8 cellular contexts compared by ENCODE assay signal in genomic region chr11:117814766-117815261, GRCh38. TPM values are rescaled to one million over a fixed set of nuclear protein-coding genes. Genes with fewer than 3 reads are reported as not detected.
DNase-seq lines count a peak whose midpoint lies in the region; ATAC-seq, FAIRE-seq and TF ChIP-seq lines count a peak whose summit lies in the region.

No MANE protein-coding gene starts in this region.

- no peak for TF ChIP-seq POLR2A in stomach (IDR thresholded peaks at IDR 0.05)

- H2AFZ ChIP-seq in astrocyte (ENCODE audit: low read depth, low read length) = peak overlapping the region; percentile 18

- no peaks in the 10 kb centered on the region for H3K36me3 ChIP-seq in astrocyte (ENCODE audit: insufficient read depth, low read length)
- no peaks in the 10 kb centered on the region for H3K36me3 ChIP-seq in stomach

- H3K4me1 ChIP-seq in astrocyte (ENCODE audit: insufficient read depth, low read length) (peaks cover 23% of the 10 kb centered on the region), stomach (peaks cover 26 to 51% (median 36%) of the 10 kb centered on the region in 4 donors)

- H3K27ac Mint-ChIP-seq in astrocyte (ENCODE audit: unreplicated experiment) (no peak overlapping the region), naive B cell (peak overlapping the region; percentile 99 to 100 (median 100))

- DNase-seq in COLO668 (lab: John Stamatoyannopoulos, UW; ENCODE audit: unreplicated experiment) (peak; percentile 96), GM20000 (ENCODE audit: low spot score) (peak; percentile 62), T-helper 22 cell (ENCODE audit: low read depth) (peak; percentile 72), astrocyte (ENCODE audit: low read depth) (peak; percentile 33), naive B cell (peak; percentile 87), stomach (peak; percentile 81), cerebellar cortex (ENCODE audit: low spot score) (no peak)

- peaks cover 27% of the 10 kb centered on the region for H3K4me1 Mint-ChIP-seq in astrocyte (ENCODE audit: low read depth, unreplicated experiment)
- peaks cover 49 to 68% (median 58%) of the 10 kb centered on the region in 3 donors for H3K4me1 Mint-ChIP-seq in naive B cell

- H3K4me2 ChIP-seq in astrocyte (ENCODE audit: low read length) = no peak overlapping the region

- H3K79me2 ChIP-seq in astrocyte (ENCODE audit: insufficient read depth, low read length) = no peaks in the 10 kb centered on the region

- H3K9me3 Mint-ChIP-seq in astrocyte (ENCODE audit: unreplicated experiment) (no peaks in the 10 kb centered on the region), naive B cell (no peaks in the 10 kb centered on the region)

- H3K27me3 ChIP-seq in astrocyte (ENCODE audit: insufficient read depth, low read length) (no peaks in the 10 kb centered on the region), stomach (peaks cover 0 to 6% (median 0%) of the 10 kb centered on the region in 3 donors)

- H3K36me3 Mint-ChIP-seq in astrocyte (ENCODE audit: low read depth, unreplicated experiment) = no peaks in the 10 kb centered on the region
- no peaks in the 10 kb centered on the region for H3K36me3 Mint-ChIP-seq in naive B cell

- no peak for FAIRE-seq in astrocyte (lab: Jason Lieb, UNC)

- no peak overlapping the region for H3K4me3 Mint-ChIP-seq in astrocyte (ENCODE audit: unreplicated experiment)
- H3K4me3 Mint-ChIP-seq in naive B cell = peak overlapping the region; percentile 79 to 91 (median 88)

- no peaks in the 10 kb centered on the region for H3K9me3 ChIP-seq in astrocyte (ENCODE audit: insufficient read depth, low read depth, low read length)
- no peaks in the 10 kb centered on the region for H3K9me3 ChIP-seq in stomach

- H3K27ac ChIP-seq in astrocyte (ENCODE audit: low read depth, low read length) = no peak overlapping the region
- H3K27ac ChIP-seq in stomach = peak overlapping the region; percentile 47 to 80 (median 73)

- 35 to 53% (median 38%) methylated on average over 13 to 14 of the region's 14 CpGs for WGBS in stomach, 5 donors

- TF ChIP-seq CTCF in GM20000 (IDR thresholded peaks at IDR 0.05; ENCODE audit: extremely low read depth, missing control alignments) = no peak
- TF ChIP-seq CTCF in astrocyte (IDR thresholded peaks at IDR 0.05; ENCODE audit: insufficient read depth, low read depth, low read length) = no peak
- no peak for TF ChIP-seq CTCF in stomach (IDR thresholded peaks at IDR 0.05)

- TF ChIP-seq RAD21 in Ishikawa (IDR thresholded peaks at IDR 0.05; ENCODE audit: low read depth) = no peak

- H4K20me1 ChIP-seq in astrocyte (ENCODE audit: insufficient read depth, low read length) = no peaks in the 10 kb centered on the region

- H3K9ac ChIP-seq in astrocyte (ENCODE audit: low read length) = no peak overlapping the region

- peaks cover 28% of the 10 kb centered on the region for H3K27me3 Mint-ChIP-seq in astrocyte (ENCODE audit: low read depth, unreplicated experiment)
- H3K27me3 Mint-ChIP-seq in naive B cell = peaks cover 0 to 8% (median 3%) of the 10 kb centered on the region in 3 donors

- TF ChIP-seq EP300 in Ishikawa (IDR thresholded peaks at IDR 0.05; ENCODE audit: borderline replicate concordance) (no peak), stomach (IDR thresholded peaks at IDR 0.05) (no peak)

- H3K4me3 ChIP-seq in astrocyte (ENCODE audit: insufficient read depth, low read depth, low read length) (no peak overlapping the region), stomach (no peak overlapping the region)

- intact Hi-C loops in stomach (cut with DNase I; ENCODE audit: low total_unique reads) = loop anchor here (5.0 kb wide), 1 partner anchor 388 kb away; no protein-coding TSS in a partner anchor

- peak; percentile 56 to 58 for ATAC-seq in naive B cell (ENCODE audit: low read depth in 2 of 2)

TF ChIP-seq in Ishikawa, 13 proteins besides CTCF, POLR2A, EP300 and RAD21:
- TF ChIP-seq CREB1 (IDR thresholded peaks at IDR 0.05; ENCODE audit: low read depth) = no peak
- TF ChIP-seq NFIC (IDR thresholded peaks at IDR 0.05) = peak; percentile 62

RNA-seq across cellular contexts. Expression of gene FXYD2, which starts 9.7 kb away (rescaled TPM):
- not detected in 2 replicates for total RNA-seq in astrocyte
- polyA plus RNA-seq in naive B cell (ENCODE audit: low read depth in 6 of 6) = 1 to 10 TPM in 1 of 6 donors, under 1 TPM in 2, not detected in 3; 0.74 to 4.0 (median 0.75) TPM
- 1 to 10 TPM in 1 of 5 donors, under 1 TPM in 1, not detected in 3; 0.45 to 7.0 TPM for total RNA-seq in stomach
- polyA plus RNA-seq in stomach = 1 to 10 TPM; 1.0 to 7.8 (median 4.0) TPM

RNA-seq across cellular contexts. Expression of gene DSCAML1, which starts 17.8 kb away (rescaled TPM):
- total RNA-seq in astrocyte = 0.16 TPM in 1 of 2 replicates, not detected in the other
- under 1 TPM in 3 of 6 donors, not detected in 3; 0.03 to 0.25 (median 0.11) TPM for polyA plus RNA-seq in naive B cell (ENCODE audit: low read depth in 6 of 6)
- total RNA-seq in stomach = 1 to 10 TPM in 2 of 5 donors, under 1 TPM in 3; 0.14 to 2.9 (median 0.45) TPM
- under 1 TPM; 0.08 to 0.75 (median 0.46) TPM for polyA plus RNA-seq in stomach
